Comparison of ENCODE assay signal across 18 cellular contexts in the genomic region with DNA sequence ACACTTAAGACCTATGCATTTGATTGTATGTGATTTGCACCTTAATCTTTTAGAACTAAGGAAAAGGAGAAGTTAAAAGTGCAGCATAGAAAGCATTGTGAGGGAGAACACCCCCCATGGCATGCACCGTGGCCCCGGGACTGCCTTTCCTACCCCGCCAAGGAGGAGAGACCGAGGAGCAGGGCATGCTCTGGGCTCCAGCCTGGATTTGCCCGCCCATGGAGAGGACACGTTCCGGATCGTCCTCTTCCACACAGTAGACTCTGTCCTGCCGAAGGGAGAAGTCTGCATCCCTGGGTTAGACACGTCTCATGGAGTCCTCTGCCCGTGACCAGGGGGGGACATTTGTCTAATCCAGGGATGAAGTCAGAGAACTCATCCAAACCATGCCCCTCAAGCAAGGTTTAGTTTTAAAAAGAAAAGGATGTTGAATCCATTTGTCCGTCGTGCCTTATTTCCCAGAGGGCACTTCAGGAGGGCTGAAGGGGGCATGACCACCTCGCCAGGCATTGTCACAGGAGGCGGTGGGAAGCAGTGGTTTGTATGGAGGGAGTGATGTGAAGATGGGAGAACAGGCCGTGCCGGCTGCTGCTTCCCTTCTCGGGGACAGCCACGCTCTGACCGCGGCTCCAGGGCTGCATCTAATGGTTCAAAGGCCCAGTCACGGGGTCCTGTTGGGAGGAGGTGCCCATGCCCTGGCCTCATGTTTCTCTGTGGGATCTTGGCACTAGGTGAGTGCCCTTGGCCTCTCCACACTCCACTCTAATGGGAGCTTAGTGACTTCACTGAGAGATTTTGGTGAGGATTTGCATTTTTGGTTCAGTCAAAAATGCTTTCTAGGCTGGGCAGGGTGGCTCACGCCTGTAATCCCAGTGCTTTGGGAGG.
"Had no signal": no experiment of that assay in that cellular context is flagged by ENCODE, and none has a peak within 500 bp of the region (broad histone marks: within the 10 kb centered on the region; RNA-seq: fewer than 3 reads in every experiment).

No MANE protein-coding gene starts in this region.

- H3K9me3 ChIP-seq: esophagus muscularis mucosa, ovary, thoracic aorta had no signal

- H3K27me3 ChIP-seq: brain microvascular endothelial cell, dorsolateral prefrontal cortex, esophagus muscularis mucosa, ovary had no signal

- H3K27me3 Mint-ChIP-seq: activated T-helper 17 cell treated with anti-CD3 and anti-CD28 coated beads, Interleukin-2, amount 50 U/mL, for 72 hours had no signal

- H3K27ac ChIP-seq: brain microvascular endothelial cell, dorsolateral prefrontal cortex, esophagus muscularis mucosa, ovary, thoracic aorta, WERI-Rb-1 had no signal

- H3K27ac Mint-ChIP-seq: activated naive CD4-positive, alpha-beta T cell treated with anti-CD3 and anti-CD28 coated beads for 36 hours; activated T-helper 17 cell treated with anti-CD3 and anti-CD28 coated beads, Interleukin-2, amount 50 U/mL, for 72 hours; nephron had no signal

- H3K4me1 ChIP-seq: esophagus muscularis mucosa had no signal

- ATAC-seq: activated T-helper 17 cell treated with anti-CD3 and anti-CD28 coated beads, Interleukin-2, amount 50 U/mL, for 72 hours; stimulated activated naive CD8-positive, alpha-beta T cell treated with anti-CD3 and anti-CD28 coated beads, Interleukin-15, amount 100 ng/mL, for 72 hours had no signal

- DNase-seq: activated CD4-positive, alpha-beta T cell treated with anti-CD3 and anti-CD28 coated beads for 4 hours; activated naive CD4-positive, alpha-beta T cell treated with anti-CD3 and anti-CD28 coated beads for 36 hours; activated T-cell treated with anti-CD3 and anti-CD28 coated beads for 4 hours; amygdala; brain microvascular endothelial cell; dorsolateral prefrontal cortex; foreskin fibroblast; left cardiac atrium; ovary; stimulated activated CD4-positive, alpha-beta T cell treated with anti-CD3 and anti-CD28 coated beads, Interleukin-15, amount 100 ng/mL, for 24 hours; stimulated activated CD4-positive, alpha-beta T cell treated with anti-CD3 and anti-CD28 coated beads, Interleukin-4, amount 100 ng/mL, for 24 hours; stimulated activated naive CD8-positive, alpha-beta T cell treated with anti-CD3 and anti-CD28 coated beads, Interleukin-15, amount 100 ng/mL, for 72 hours; T-helper 1 cell; WERI-Rb-1 had no signal

- H3K9me3 Mint-ChIP-seq: activated T-helper 17 cell treated with anti-CD3 and anti-CD28 coated beads, Interleukin-2, amount 50 U/mL, for 72 hours; stimulated activated naive CD8-positive, alpha-beta T cell treated with anti-CD3 and anti-CD28 coated beads, Interleukin-15, amount 100 ng/mL, for 72 hours had no signal

- H3K36me3 ChIP-seq: ovary had no signal

- H3K4me3 ChIP-seq: dorsolateral prefrontal cortex, esophagus muscularis mucosa, ovary, thoracic aorta had no signal

- H3K4me1 Mint-ChIP-seq: activated T-helper 17 cell treated with anti-CD3 and anti-CD28 coated beads, Interleukin-2, amount 50 U/mL, for 72 hours; nephron; stimulated activated naive CD8-positive, alpha-beta T cell treated with anti-CD3 and anti-CD28 coated beads, Interleukin-15, amount 100 ng/mL, for 72 hours had no signal

- H3K4me3 Mint-ChIP-seq: activated naive CD4-positive, alpha-beta T cell treated with anti-CD3 and anti-CD28 coated beads for 36 hours; activated T-helper 17 cell treated with anti-CD3 and anti-CD28 coated beads, Interleukin-2, amount 50 U/mL, for 72 hours; nephron; stimulated activated naive CD8-positive, alpha-beta T cell treated with anti-CD3 and anti-CD28 coated beads, Interleukin-15, amount 100 ng/mL, for 72 hours had no signal
